In genomic region chr5:13821366-13821765, GRCh38 we compare ENCODE assay signal across 22 cellular contexts.
A peak's percentile ranks its signal among the peaks of the same experiment; 100 is the strongest.
DNase-seq lines count a peak whose midpoint lies in the region; ATAC-seq and TF ChIP-seq lines count a peak whose summit lies in the region.
"Had no signal": no experiment of that assay in that cellular context is flagged by ENCODE, and none has a peak within 500 bp of the region (broad histone marks: within the 10 kb centered on the region; RNA-seq: fewer than 3 reads in every experiment).

No MANE protein-coding gene starts in this region.

- TF ChIP-seq RAD21 in IMR-90 (IDR thresholded peaks at IDR 0.05; ENCODE audit: low read length): no peak

- H3K36me3 ChIP-seq in IMR-90 (ENCODE audit: control insufficient read depth, insufficient read depth, low read length): peaks cover 19% of the 10 kb centered on the region
- H3K36me3 ChIP-seq in lower lobe of right lung: no peaks in the 10 kb centered on the region
- H3K36me3 ChIP-seq: BE2C, BLaER1 had no signal

- H2BK15ac ChIP-seq in IMR-90 (ENCODE audit: low read depth, low read length): no peak overlapping the region

- dilution Hi-C loops in IMR-90 (cut with HindIII; ENCODE audit: low sequenced_read_pairs, unreplicated experiment): no loop called here

- DNase-seq in Caki2 (ENCODE audit: low read depth) (peak; percentile 54), IMR-90 (peak; percentile 38), kidney tubule cell (ENCODE audit: low spot score) (peak; percentile 6), SKM-1 (lab: John Stamatoyannopoulos, UW; ENCODE audit: unreplicated experiment) (no peak), lower lobe of right lung (no peak)
- DNase-seq in NK-92 treated with Interleukin-12 subunit alpha and Interleukin-12 subunit beta, amount 100 ng/mL, for 24 hours (lab: John Stamatoyannopoulos, UW): no peak
- DNase-seq: 8988T; ACHN; BE2C; C1 segment of cervical spinal cord; Caco-2; CD4-positive, alpha-beta T cell; CD8-positive, alpha-beta T cell; DMS 273 treated with DMSO at 0.1 percent for 48 hours; DMS153; DMS53; DMS79; DND-41; EL; GDM1 had no signal

- no peak for TF ChIP-seq CTCF in IMR-90 (conservative IDR thresholded peaks at IDR 0.05; ENCODE audit: low read depth, low read length)
- TF ChIP-seq CTCF in lower lobe of right lung (IDR thresholded peaks at IDR 0.05): no peak

- no peaks in the 10 kb centered on the region for H3K79me1 ChIP-seq in IMR-90 (ENCODE audit: low read depth in 1 of 2, low read length in 2 of 2)

- BruUV-seq in IMR-90 (replicated peaks; lab: Mats Ljungman, UMichigan): no TSS peak

- intact Hi-C loops in IMR-90 (cut with micrococcal nuclease) (no loop called here), lower lobe of right lung (cut with DNase I) (no loop called here)

- no peaks in the 10 kb centered on the region for H3K27me3 ChIP-seq in IMR-90 (ENCODE audit: control insufficient read depth, insufficient read depth, low read length)
- H3K27me3 ChIP-seq in lower lobe of right lung (ENCODE audit: low read depth): no peaks in the 10 kb centered on the region
- H3K27me3 ChIP-seq: BE2C, BLaER1 had no signal

- CTCF ChIA-PET in IMR-90 (lab: Yijun Ruan, JAX): no interaction called here

- H3K9me3 ChIP-seq in IMR-90 (ENCODE audit: control insufficient read depth, insufficient read depth, low read length) (no peaks in the 10 kb centered on the region), lower lobe of right lung (no peaks in the 10 kb centered on the region)
- H3K9me3 ChIP-seq: BE2C, Caco-2 had no signal

- no peak overlapping the region for H3K23ac ChIP-seq in IMR-90 (ENCODE audit: low read depth, low read length)

- H2AFZ ChIP-seq in IMR-90 (replicated peaks; ENCODE audit: low read length, poor library complexity): no peak overlapping the region

- H2BK5ac ChIP-seq in IMR-90 (ENCODE audit: low read depth, low read length, poor library complexity, severe bottlenecking): no peak overlapping the region

- no CpG with 5 or more reads among the region's 2 CpGs for WGBS in IMR-90 (ENCODE audit: extremely low coverage in 2 of 2, insufficient read length in 1 of 2), 2 experiments

- in situ Hi-C loops in Caki2 (cut with HindIII; ENCODE audit: low pct_unique_long_range_greater_than_20kb, low sequenced_read_pairs) (no loop called here), IMR-90 (cut with MboI; ENCODE audit: low sequenced_read_pairs) (no loop called here)

- H3K56ac ChIP-seq in IMR-90 (ENCODE audit: extremely low read depth, insufficient read depth, low read length): no peak overlapping the region

- no peak overlapping the region for H4K8ac ChIP-seq in IMR-90 (ENCODE audit: low read depth in 2 of 2, low read length in 2 of 2)

- no peaks in the 10 kb centered on the region for H4K20me1 ChIP-seq in IMR-90 (ENCODE audit: insufficient read depth, low read length)
- H4K20me1 ChIP-seq: BLaER1 had no signal

- H2BK120ac ChIP-seq in IMR-90 (ENCODE audit: low read depth, low read length): no peak overlapping the region

- H3K14ac ChIP-seq in IMR-90 (replicated peaks; ENCODE audit: low read depth, low read length): no peak overlapping the region

- H3K18ac ChIP-seq in IMR-90 (ENCODE audit: low read depth, low read length): no peak overlapping the region

- no peak overlapping the region for H3K4ac ChIP-seq in IMR-90 (ENCODE audit: low read depth, low read length)

- no peak overlapping the region for H4K5ac ChIP-seq in IMR-90 (ENCODE audit: low read depth, low read length)

- no peak overlapping the region for H3K4me3 ChIP-seq in IMR-90 (ENCODE audit: insufficient read depth, low read depth, low read length)
- no peak overlapping the region for H3K4me3 ChIP-seq in lower lobe of right lung
- H3K4me3 ChIP-seq: BLaER1, GM12878 had no signal

- H2AK5ac ChIP-seq in IMR-90 (ENCODE audit: low read depth, low read length): no peak overlapping the region

- TF ChIP-seq POLR2A in IMR-90 (IDR thresholded peaks at IDR 0.05; ENCODE audit: low read depth, low read length): no peak

- H3K27ac ChIP-seq in IMR-90 (ENCODE audit: insufficient read depth, low read length): no peak overlapping the region
- H3K27ac ChIP-seq in lower lobe of right lung: no peak overlapping the region
- H3K27ac ChIP-seq: BLaER1 had no signal

- H3K9me1 ChIP-seq in IMR-90 (ENCODE audit: insufficient read depth, low read length): no peaks in the 10 kb centered on the region

- no peak overlapping the region for H4K91ac ChIP-seq in IMR-90 (ENCODE audit: insufficient read depth, low read depth, low read length)

- H3K9ac ChIP-seq in IMR-90 (ENCODE audit: low read depth, low read length): no peak overlapping the region
- H3K9ac ChIP-seq: BLaER1 had no signal

- POLR2A ChIA-PET in IMR-90 (lab: Charles Lee; ENCODE audit: unreplicated experiment): no interaction called here

- H2AK9ac ChIP-seq in IMR-90 (replicated peaks; ENCODE audit: low read depth, low read length, poor library complexity): no peak overlapping the region

- H2BK20ac ChIP-seq in IMR-90 (ENCODE audit: low read depth, low read length): no peak overlapping the region

- no peaks in the 10 kb centered on the region for H3K4me1 ChIP-seq in IMR-90 (ENCODE audit: control insufficient read depth, insufficient read depth, low read length)
- H3K4me1 ChIP-seq in lower lobe of right lung: no peaks in the 10 kb centered on the region
- H3K4me1 ChIP-seq: BE2C, BLaER1, Caco-2 had no signal

- ATAC-seq in IMR-90 (ENCODE audit: low read depth) (peak; percentile 51; the same call in 1 of the 2 replicates), lower lobe of right lung (no peak)
- ATAC-seq: CD8-positive, alpha-beta T cell; GM12878 had no signal

- no peak overlapping the region for H3K4me2 ChIP-seq in IMR-90 (ENCODE audit: low read depth, low read length)
- H3K4me2 ChIP-seq: BLaER1 had no signal

TF ChIP-seq in IMR-90, 13 proteins besides CTCF, POLR2A, EP300 and RAD21:
- no peak for TF ChIP-seq BHLHE40 (IDR thresholded peaks at IDR 0.05; ENCODE audit: low read depth, low read length)
- TF ChIP-seq NFE2L2 (IDR thresholded peaks at IDR 0.05; ENCODE audit: low read depth, low read length): peak; percentile 71

Comparison
In these comparisons a context has a peak if more than half of its experiments do, and no peak if none do; other contexts are left out.
1. DNase-seq: peak in Caki2 (single experiment), IMR-90 (single experiment) and kidney tubule cell (single experiment); none in NK-92 treated with Interleukin-12 subunit alpha and Interleukin-12 subunit beta, amount 100 ng/mL, for 24 hours (single experiment), SKM-1 (single experiment) and lower lobe of right lung (single experiment).